9 cellular contexts compared by ENCODE assay signal in genomic region chr2:232890896-232891601, GRCh38. TPM values are rescaled to one million over a fixed set of nuclear protein-coding genes. Genes with fewer than 3 reads are reported as not detected.
A peak's percentile ranks its signal among the peaks of the same experiment; 100 is the strongest.
DNase-seq lines count a peak whose midpoint lies in the region; ATAC-seq and TF ChIP-seq lines count a peak whose summit lies in the region.
"Had no signal": no experiment of that assay in that cellular context is flagged by ENCODE, and none has a peak within 500 bp of the region (broad histone marks: within the 10 kb centered on the region; RNA-seq: fewer than 3 reads in every experiment).

No MANE protein-coding gene starts in this region.

- 26% methylated on average over 7 of the region's 23 CpGs; no CpG with 5 or more reads in 1 of the 2 experiments for WGBS in IMR-90 (ENCODE audit: extremely low coverage in 2 of 2, insufficient read length in 1 of 2), 2 experiments
- WGBS in SK-N-SH (ENCODE audit: low lambda C conversion rate) = 77% methylated on average over 20 of the region's 23 CpGs
- WGBS in transverse colon (ENCODE audit: low coverage in 1 of 2), 2 donors = 58 to 67% methylated on average over 7 to 23 of the region's 23 CpGs

- peak overlapping the region in 1 of 2 donors; percentile 23 for H3K4me3 Mint-ChIP-seq in stimulated activated naive B cell treated with anti-CD40 and anti-IgM and Interleukin-4, amounts not matched to agents 10 μg/mL and 1 μg/mL and 100 μg/mL, for 72 hours
- H3K4me3 Mint-ChIP-seq in T-helper 2 cell treated with Interferon-gamma antibody and Interleukin-4, amounts not matched to agents 5 μg/mL and 100 μg/mL, for 36 hours = no peak overlapping the region
- no peak overlapping the region for H3K4me3 Mint-ChIP-seq in glutamatergic neuron (ENCODE audit: unreplicated experiment)

- H2BK15ac ChIP-seq in IMR-90 (ENCODE audit: low read depth, low read length) = no peak overlapping the region

- no TSS peak for BruUV-seq in IMR-90 (replicated peaks; lab: Mats Ljungman, UMichigan)

- no peaks in the 10 kb centered on the region for H3K9me2 ChIP-seq in SK-N-SH

- no peak overlapping the region for H3K27ac ChIP-seq in IMR-90 (ENCODE audit: insufficient read depth, low read length)
- no peak overlapping the region for H3K27ac ChIP-seq in SK-N-SH (ENCODE audit: low read depth in 2 of 2, low read length in 1 of 2)
- no peak overlapping the region for H3K27ac ChIP-seq in left ventricle myocardium inferior (replicated peaks)
- no peak overlapping the region for H3K27ac ChIP-seq in transverse colon

- POLR2A ChIA-PET in IMR-90 (lab: Charles Lee; ENCODE audit: unreplicated experiment) (no interaction called here), SK-N-SH (lab: Yijun Ruan, JAX) (no interaction called here)

- H3K79me2 ChIP-seq in SK-N-SH (ENCODE audit: insufficient read depth) = no peaks in the 10 kb centered on the region

- H4K5ac ChIP-seq in IMR-90 (ENCODE audit: low read depth, low read length) = no peak overlapping the region

- TF ChIP-seq RAD21 in IMR-90 (IDR thresholded peaks at IDR 0.05; ENCODE audit: low read length) (no peak), SK-N-SH (IDR thresholded peaks at IDR 0.05; ENCODE audit: low read length) (no peak)

- no peak overlapping the region for H3K14ac ChIP-seq in IMR-90 (replicated peaks; ENCODE audit: low read depth, low read length)

- H3K4me1 Mint-ChIP-seq in stimulated activated naive B cell treated with anti-CD40 and anti-IgM and Interleukin-4, amounts not matched to agents 10 μg/mL and 1 μg/mL and 100 μg/mL, for 72 hours = peaks cover 9% of the 10 kb centered on the region in 2 donors
- no peaks in the 10 kb centered on the region for H3K4me1 Mint-ChIP-seq in T-helper 2 cell treated with Interferon-gamma antibody and Interleukin-4, amounts not matched to agents 5 μg/mL and 100 μg/mL, for 36 hours (ENCODE audit: low read depth)
- H3K4me1 Mint-ChIP-seq in glutamatergic neuron (ENCODE audit: low read depth, unreplicated experiment) = peaks cover 3% of the 10 kb centered on the region

- no peak for TF ChIP-seq CTCF in IMR-90 (conservative IDR thresholded peaks at IDR 0.05; ENCODE audit: low read depth, low read length)
- no peak for TF ChIP-seq CTCF in SK-N-SH (IDR thresholded peaks at IDR 0.05)
- TF ChIP-seq CTCF in left ventricle myocardium inferior (IDR thresholded peaks at IDR 0.05; ENCODE audit: borderline replicate concordance) = no peak
- no peak for TF ChIP-seq CTCF in transverse colon (IDR thresholded peaks at IDR 0.05)
- no peak for TF ChIP-seq CTCF in glutamatergic neuron (IDR thresholded peaks at IDR 0.05; ENCODE audit: partially characterized antibody, unreplicated experiment)

- no peak overlapping the region for H3K23ac ChIP-seq in IMR-90 (ENCODE audit: low read depth, low read length)

- CTCF ChIA-PET in IMR-90 (lab: Yijun Ruan, JAX) (no interaction called here), SK-N-SH (lab: Yijun Ruan, JAX) (interaction anchor here (0.8 kb wide), 1 partner anchor 14 kb away, joined by 3 read pairs; no protein-coding TSS in a partner anchor)

- H3K18ac ChIP-seq in IMR-90 (ENCODE audit: low read depth, low read length) = no peak overlapping the region

- peaks cover 39% of the 10 kb centered on the region in 2 donors for H3K27me3 Mint-ChIP-seq in stimulated activated naive B cell treated with anti-CD40 and anti-IgM and Interleukin-4, amounts not matched to agents 10 μg/mL and 1 μg/mL and 100 μg/mL, for 72 hours
- no peaks in the 10 kb centered on the region for H3K27me3 Mint-ChIP-seq in T-helper 2 cell treated with Interferon-gamma antibody and Interleukin-4, amounts not matched to agents 5 μg/mL and 100 μg/mL, for 36 hours (ENCODE audit: low read depth)
- peaks cover 9% of the 10 kb centered on the region for H3K27me3 Mint-ChIP-seq in glutamatergic neuron (ENCODE audit: unreplicated experiment)

- no peak overlapping the region for H2AK9ac ChIP-seq in IMR-90 (replicated peaks; ENCODE audit: low read depth, low read length, poor library complexity)

- no peak overlapping the region for H4K8ac ChIP-seq in IMR-90 (ENCODE audit: low read depth in 2 of 2, low read length in 2 of 2)

- H3K4me1 ChIP-seq in IMR-90 (ENCODE audit: control insufficient read depth, insufficient read depth, low read length) (peaks cover 1% of the 10 kb centered on the region; the same call in 1 of the 2 replicates), SK-N-SH (ENCODE audit: control insufficient read depth in 1 of 2, insufficient read depth in 2 of 2, low read depth in 1 of 2, low read length in 1 of 2) (peaks cover 0 to 3% of the 10 kb centered on the region in 2 experiments; a peak in 2 of 4 replicates), left ventricle myocardium inferior (peaks cover 7% of the 10 kb centered on the region), transverse colon (no peaks in the 10 kb centered on the region)

- H2BK20ac ChIP-seq in IMR-90 (ENCODE audit: low read depth, low read length) = no peak overlapping the region

- no peak overlapping the region for H4K91ac ChIP-seq in IMR-90 (ENCODE audit: insufficient read depth, low read depth, low read length)

- H4K20me1 ChIP-seq in IMR-90 (ENCODE audit: insufficient read depth, low read length) = no peaks in the 10 kb centered on the region
- H4K20me1 ChIP-seq in SK-N-SH (ENCODE audit: insufficient read depth) = no peaks in the 10 kb centered on the region

- no peak overlapping the region; the same call in 1 of the 2 replicates for H3K4ac ChIP-seq in IMR-90 (ENCODE audit: low read depth, low read length)

- no peak overlapping the region for H2BK120ac ChIP-seq in IMR-90 (ENCODE audit: low read depth, low read length)

- peaks cover 2% of the 10 kb centered on the region; the same call in 1 of the 2 replicates for H3K27me3 ChIP-seq in IMR-90 (ENCODE audit: control insufficient read depth, insufficient read depth, low read length)
- H3K27me3 ChIP-seq in SK-N-SH (ENCODE audit: insufficient read depth) = no peaks in the 10 kb centered on the region
- peaks cover 91% of the 10 kb centered on the region for H3K27me3 ChIP-seq in left ventricle myocardium inferior (ENCODE audit: low read depth)
- H3K27me3 ChIP-seq in transverse colon = peaks cover 5% of the 10 kb centered on the region

- in situ Hi-C loops in IMR-90 (cut with MboI; ENCODE audit: low sequenced_read_pairs) (no loop called here), transverse colon (cut with MboI; ENCODE audit: low pct_ligation_motif_present in 1 of 4, low pct_unique_long_range_greater_than_20kb in 1 of 4, low sequenced_read_pairs in 3 of 4) (no loop called here)

- no peak for TF ChIP-seq EP300 in SK-N-SH (IDR thresholded peaks at IDR 0.05; ENCODE audit: borderline replicate concordance in 1 of 2, low read depth in 1 of 2, low read length in 1 of 2)
- no peak for TF ChIP-seq EP300 in transverse colon (IDR thresholded peaks at IDR 0.05; ENCODE audit: low read depth)

- H2AK5ac ChIP-seq in IMR-90 (ENCODE audit: low read depth, low read length) = no peak overlapping the region

- H3K36me3 ChIP-seq in IMR-90 (ENCODE audit: control insufficient read depth, insufficient read depth, low read length) = no peaks in the 10 kb centered on the region
- no peaks in the 10 kb centered on the region for H3K36me3 ChIP-seq in SK-N-SH (replicated peaks in 1 of 2; ENCODE audit: control insufficient read depth in 1 of 2, insufficient read depth in 2 of 2, low read length in 1 of 2)
- no peaks in the 10 kb centered on the region for H3K36me3 ChIP-seq in left ventricle myocardium inferior
- no peaks in the 10 kb centered on the region for H3K36me3 ChIP-seq in transverse colon

- intact Hi-C loops in IMR-90 (cut with micrococcal nuclease) = no loop called here
- intact Hi-C loops in left ventricle myocardium inferior (cut with micrococcal nuclease) = no loop called here
- intact Hi-C loops in transverse colon (cut with DNase I; ENCODE audit: low total_unique reads) = no loop called here

- peaks cover 8% of the 10 kb centered on the region; the same call in 1 of the 2 replicates for H3K9me1 ChIP-seq in IMR-90 (ENCODE audit: insufficient read depth, low read length)

- H3K4me2 ChIP-seq in IMR-90 (ENCODE audit: low read depth, low read length) (no peak overlapping the region), SK-N-SH (0 out of 2 replicates have a peak overlapping the region, but pooled peaks have one; percentile 7)

- no peaks in the 10 kb centered on the region for H3K9me3 Mint-ChIP-seq in stimulated activated naive B cell treated with anti-CD40 and anti-IgM and Interleukin-4, amounts not matched to agents 10 μg/mL and 1 μg/mL and 100 μg/mL, for 72 hours
- no peaks in the 10 kb centered on the region for H3K9me3 Mint-ChIP-seq in T-helper 2 cell treated with Interferon-gamma antibody and Interleukin-4, amounts not matched to agents 5 μg/mL and 100 μg/mL, for 36 hours
- peaks cover 6% of the 10 kb centered on the region for H3K9me3 Mint-ChIP-seq in glutamatergic neuron (ENCODE audit: unreplicated experiment)

- H3F3A ChIP-seq in SK-N-SH (replicated peaks; ENCODE audit: insufficient read depth) = no peaks in the 10 kb centered on the region

- no peak overlapping the region for H3K4me3 ChIP-seq in IMR-90 (ENCODE audit: insufficient read depth, low read depth, low read length)
- H3K4me3 ChIP-seq in SK-N-SH (ENCODE audit: low read depth in 2 of 2, low read length in 1 of 2) = no peak overlapping the region
- H3K4me3 ChIP-seq in left ventricle myocardium inferior = peak overlapping the region; percentile 32
- H3K4me3 ChIP-seq in transverse colon = no peak overlapping the region

- DNase-seq in IMR-90 (peak; percentile 27), SK-N-SH (no peak), left ventricle myocardium inferior (peak; percentile 12), transverse colon (no peak), glutamatergic neuron (no peak)
- DNase-seq in stimulated activated naive B cell treated with anti-CD40 and anti-IgM and Interleukin-4, amounts not matched to agents 10 μg/mL and 1 μg/mL and 100 μg/mL, for 72 hours = no peak
- no peak for DNase-seq in T-helper 2 cell treated with Interferon-gamma antibody and Interleukin-4, amounts not matched to agents 5 μg/mL and 100 μg/mL, for 36 hours (ENCODE audit: low spot score)
- DNase-seq: effector CD8-positive, alpha-beta T cell; RPMI8226 had no signal

- no peak overlapping the region for H2BK5ac ChIP-seq in IMR-90 (ENCODE audit: low read depth, low read length, poor library complexity, severe bottlenecking)

- H3K27ac Mint-ChIP-seq in stimulated activated naive B cell treated with anti-CD40 and anti-IgM and Interleukin-4, amounts not matched to agents 10 μg/mL and 1 μg/mL and 100 μg/mL, for 72 hours = no peak overlapping the region
- H3K27ac Mint-ChIP-seq in T-helper 2 cell treated with Interferon-gamma antibody and Interleukin-4, amounts not matched to agents 5 μg/mL and 100 μg/mL, for 36 hours = no peak overlapping the region
- no peak overlapping the region for H3K27ac Mint-ChIP-seq in glutamatergic neuron (ENCODE audit: unreplicated experiment)

- no peak overlapping the region for H3K56ac ChIP-seq in IMR-90 (ENCODE audit: extremely low read depth, insufficient read depth, low read length)

- H3K9ac ChIP-seq in IMR-90 (ENCODE audit: low read depth, low read length) = no peak overlapping the region
- no peak overlapping the region for H3K9ac ChIP-seq in SK-N-SH

- TF ChIP-seq POLR2A in IMR-90 (IDR thresholded peaks at IDR 0.05; ENCODE audit: low read depth, low read length) (no peak), transverse colon (IDR thresholded peaks at IDR 0.05) (no peak)

- no peaks in the 10 kb centered on the region for H3K36me3 Mint-ChIP-seq in stimulated activated naive B cell treated with anti-CD40 and anti-IgM and Interleukin-4, amounts not matched to agents 10 μg/mL and 1 μg/mL and 100 μg/mL, for 72 hours
- H3K36me3 Mint-ChIP-seq in T-helper 2 cell treated with Interferon-gamma antibody and Interleukin-4, amounts not matched to agents 5 μg/mL and 100 μg/mL, for 36 hours (ENCODE audit: low read depth) = no peaks in the 10 kb centered on the region
- H3K36me3 Mint-ChIP-seq in glutamatergic neuron (ENCODE audit: unreplicated experiment) = no peaks in the 10 kb centered on the region

- peak; percentile 80 for ATAC-seq in IMR-90 (ENCODE audit: low read depth)
- peak; percentile 10 to 31 for ATAC-seq in stimulated activated naive B cell treated with anti-CD40 and anti-IgM and Interleukin-4, amounts not matched to agents 10 μg/mL and 1 μg/mL and 100 μg/mL, for 72 hours (replicated peaks)

- H3K9me3 ChIP-seq in IMR-90 (ENCODE audit: control insufficient read depth, insufficient read depth, low read length) = no peaks in the 10 kb centered on the region
- H3K9me3 ChIP-seq in SK-N-SH = no peaks in the 10 kb centered on the region
- H3K9me3 ChIP-seq in left ventricle myocardium inferior (replicated peaks) = no peaks in the 10 kb centered on the region
- no peaks in the 10 kb centered on the region for H3K9me3 ChIP-seq in transverse colon

- peak overlapping the region; percentile 74 for H2AFZ ChIP-seq in IMR-90 (replicated peaks; ENCODE audit: low read length, poor library complexity)
- no peak overlapping the region for H2AFZ ChIP-seq in SK-N-SH (ENCODE audit: low read depth)

- no peaks in the 10 kb centered on the region for H3K79me1 ChIP-seq in IMR-90 (ENCODE audit: low read depth in 1 of 2, low read length in 2 of 2)

- dilution Hi-C loops in IMR-90 (cut with HindIII; ENCODE audit: low sequenced_read_pairs, unreplicated experiment) = no loop called here

RNA-seq across cellular contexts. Expression of gene SNORC, which starts 21.0 kb away (rescaled TPM):
- under 0.01 and 0.28 TPM in 2 replicates for total RNA-seq in IMR-90 (2012; rRNA removed)
- 0.67 and 0.79 TPM in 2 replicates for polyA plus RNA-seq in IMR-90 (2012; rRNA removed)
- 0.03 and 0.26 TPM in 2 replicates for polyA plus RNA-seq in IMR-90 (2012; cell fraction: cytosol; rRNA removed)
- 5.9 and 8.0 TPM in 2 replicates for polyA plus RNA-seq in IMR-90 (2012; cell fraction: nucleus; rRNA removed; ENCODE audit: low replicate concordance)
- polyA plus RNA-seq in SK-N-SH (2012; rRNA removed) = 1.2 and 1.3 TPM in 2 replicates
- 0.51 and 0.81 TPM in 2 replicates for polyA plus RNA-seq in SK-N-SH (2012; cell fraction: cytosol; rRNA removed)
- 7.3 and 11.7 TPM in 2 replicates for polyA plus RNA-seq in SK-N-SH (2012; cell fraction: nucleus; rRNA removed)
- 1.0 TPM for total RNA-seq in left ventricle myocardium inferior
- total RNA-seq in transverse colon = 10 to 100 TPM; 13.9 to 45.6 (median 17.2) TPM
- 2.4 TPM for total RNA-seq in glutamatergic neuron (ENCODE audit: unreplicated experiment)

Comparison
In these comparisons a context has a peak if more than half of its experiments do, and no peak if none do; other contexts are left out.
1. DNase-seq: peak in IMR-90 (single experiment) and left ventricle myocardium inferior (single experiment); none in SK-N-SH (single experiment), stimulated activated naive B cell treated with anti-CD40 and anti-IgM and Interleukin-4, amounts not matched to agents 10 μg/mL and 1 μg/mL and 100 μg/mL, for 72 hours (single experiment), T-helper 2 cell treated with Interferon-gamma antibody and Interleukin-4, amounts not matched to agents 5 μg/mL and 100 μg/mL, for 36 hours (single experiment), transverse colon (single experiment) and glutamatergic neuron (single experiment).